In genomic region chr1:206022766-206023165, GRCh38 we compare ENCODE assay signal across 1 cellular context.
TF ChIP-seq lines count a peak whose summit lies in the region.

No MANE protein-coding gene starts in this region.

TF ChIP-seq in HepG2, 621 proteins besides CTCF, POLR2A, EP300 and RAD21:
- no peak for TF ChIP-seq BRF2 (CRISPR knock-in tag; IDR thresholded peaks at IDR 0.05)
- no peak for TF ChIP-seq ZFP36L2 (CRISPR knock-in tag; IDR thresholded peaks at IDR 0.05)
- no peak for TF ChIP-seq EHMT2 (IDR thresholded peaks at IDR 0.05; ENCODE audit: borderline replicate concordance, low read depth, low read length)
- TF ChIP-seq DZIP1 (CRISPR knock-in tag; IDR thresholded peaks at IDR 0.05) = no peak
- no peak for TF ChIP-seq STAT6 (CRISPR knock-in tag; IDR thresholded peaks at IDR 0.05; ENCODE audit: borderline replicate concordance)
- no peak for TF ChIP-seq ZNF20 (CRISPR knock-in tag; IDR thresholded peaks at IDR 0.05)
- TF ChIP-seq KLF6 (CRISPR knock-in tag; IDR thresholded peaks at IDR 0.05) = no peak
- no peak for TF ChIP-seq HDAC2 (CRISPR knock-in tag; IDR thresholded peaks at IDR 0.05)
- TF ChIP-seq ZNF7 (CRISPR knock-in tag; IDR thresholded peaks at IDR 0.05) = no peak
- TF ChIP-seq SKI (IDR thresholded peaks at IDR 0.05; ENCODE audit: partially characterized antibody) = no peak
- no peak for TF ChIP-seq ZNF34 (CRISPR knock-in tag; IDR thresholded peaks at IDR 0.05; ENCODE audit: borderline replicate concordance)
- TF ChIP-seq ZNF704 (CRISPR knock-in tag; IDR thresholded peaks at IDR 0.05; ENCODE audit: borderline replicate concordance) = no peak
- TF ChIP-seq ZNF878 (CRISPR knock-in tag; IDR thresholded peaks at IDR 0.05) = no peak
- TF ChIP-seq FOXO4 (CRISPR knock-in tag; conservative IDR thresholded peaks at IDR 0.05) = no peak
- no peak for TF ChIP-seq ZNF30 (CRISPR knock-in tag; IDR thresholded peaks at IDR 0.05)
